In the genomic region with DNA sequence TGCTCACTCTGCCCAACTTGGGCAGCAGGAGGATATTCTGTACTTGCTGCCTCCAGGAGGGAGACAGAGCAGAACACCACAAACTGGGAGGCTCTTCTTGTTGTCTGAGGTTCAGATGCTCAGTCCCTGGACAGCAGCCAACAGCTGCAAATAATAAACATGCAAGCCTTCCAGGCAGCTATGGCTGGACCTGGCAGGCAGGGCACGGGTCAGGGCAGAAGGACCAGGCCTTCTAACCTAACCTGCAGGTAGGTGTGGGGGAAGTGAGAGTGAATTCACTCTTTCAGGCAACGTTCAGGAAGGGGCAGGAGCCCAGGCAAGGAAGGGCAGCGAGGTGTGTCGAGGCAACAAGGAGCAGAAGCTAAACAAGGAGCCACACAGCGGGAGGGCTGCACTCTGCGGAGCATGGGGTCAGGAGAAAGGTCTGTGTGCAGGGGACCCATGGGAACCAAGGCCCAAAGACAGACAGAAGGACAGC, we compare ENCODE assay signal across 10 cellular contexts. TPM values are rescaled to one million over a fixed set of nuclear protein-coding genes. Genes with fewer than 3 reads are reported as not detected.
DNase-seq lines count a peak whose midpoint lies in the region; ATAC-seq and TF ChIP-seq lines count a peak whose summit lies in the region.
"Had no signal": no experiment of that assay in that cellular context is flagged by ENCODE, and none has a peak within 500 bp of the region (broad histone marks: within the 10 kb centered on the region; RNA-seq: fewer than 3 reads in every experiment).

No MANE protein-coding gene starts in this region.

- H3K9me3 Mint-ChIP-seq in H9: no peaks in the 10 kb centered on the region
- no peaks in the 10 kb centered on the region for H3K9me3 Mint-ChIP-seq in activated CD4-positive, alpha-beta memory T cell treated with anti-CD3 and anti-CD28 coated beads for 36 hours
- H3K9me3 Mint-ChIP-seq: memory B cell had no signal

- no peak overlapping the region for H2AFZ ChIP-seq in H9 (ENCODE audit: low read length)

- no peak overlapping the region for H3K18ac ChIP-seq in H9 (ENCODE audit: insufficient read length, low read depth, low read length)

- H3K79me2 ChIP-seq in H9 (ENCODE audit: insufficient read depth, low read length): peaks cover 5% of the 10 kb centered on the region; the same call in 1 of the 2 replicates

- H3K4me1 ChIP-seq in H9 (ENCODE audit: insufficient read depth, low read length) (peaks cover 7% of the 10 kb centered on the region; the same call in 1 of the 2 replicates), transverse colon (peaks cover 12 to 34% (median 18%) of the 10 kb centered on the region in 4 donors)

- no peak overlapping the region for H2BK5ac ChIP-seq in H9 (ENCODE audit: insufficient read length, low read length)

- H3K14ac ChIP-seq in H9 (ENCODE audit: insufficient read depth, low read length): no peak overlapping the region

- no peak overlapping the region for H2BK12ac ChIP-seq in H9 (ENCODE audit: insufficient read length, low read depth, low read length)

- H3K9ac ChIP-seq in H9 (ENCODE audit: extremely low read depth, insufficient read length, low read length): no peak overlapping the region

- no peak overlapping the region for H4K91ac ChIP-seq in H9 (ENCODE audit: insufficient read length, low read depth, low read length)

- H3K4me1 Mint-ChIP-seq in H9 (peaks cover 41 to 48% of the 10 kb centered on the region in 2 experiments), T-helper 17 cell (peaks cover 13% of the 10 kb centered on the region)
- H3K4me1 Mint-ChIP-seq in activated CD4-positive, alpha-beta memory T cell treated with anti-CD3 and anti-CD28 coated beads for 36 hours (ENCODE audit: low read depth): no peaks in the 10 kb centered on the region
- H3K4me1 Mint-ChIP-seq: memory B cell had no signal

- peak; percentile 82 for DNase-seq in AG10803 (ENCODE audit: low read depth)
- DNase-seq in H9: no peak
- no peak for DNase-seq in T-helper 17 cell
- peak in 1 of 2 donors; percentile 47 for DNase-seq in left colon
- no peak for DNase-seq in activated gamma-delta T cell treated with Interleukin-2 at 50 U/mL for 16 hours
- no peak for DNase-seq in activated CD4-positive, alpha-beta memory T cell treated with anti-CD3 and anti-CD28 coated beads for 36 hours
- DNase-seq in transverse colon: no peak
- DNase-seq: stimulated activated CD4-positive, alpha-beta T cell treated with anti-CD3 and anti-CD28 coated beads, Interleukin-1b, Interleukin-23, amount 100 ng/mL, for 48 hours had no signal

- no peak overlapping the region for H3K23ac ChIP-seq in H9 (ENCODE audit: insufficient read length, low read depth, low read length)

- TF ChIP-seq POLR2A in transverse colon (IDR thresholded peaks at IDR 0.05): no peak

- no peak overlapping the region for H3T11ph ChIP-seq in H9 (ENCODE audit: low read length)

- WGBS in H9 (ENCODE audit: extremely low coverage, insufficient read length, low lambda C conversion rate): no CpG with 5 or more reads among the region's 6 CpGs
- WGBS in transverse colon (ENCODE audit: low coverage in 1 of 2), 2 donors: 58 to 60% methylated on average over 5 to 6 of the region's 6 CpGs

- H3K27me3 Mint-ChIP-seq in H9 (ENCODE audit: low read depth) (no peaks in the 10 kb centered on the region), T-helper 17 cell (no peaks in the 10 kb centered on the region)
- H3K27me3 Mint-ChIP-seq in activated CD4-positive, alpha-beta memory T cell treated with anti-CD3 and anti-CD28 coated beads for 36 hours: no peaks in the 10 kb centered on the region

- no peak overlapping the region for H3K4me3 ChIP-seq in AG10803 (ENCODE audit: low read length)
- H3K4me3 ChIP-seq in transverse colon: no peak overlapping the region

- peaks cover 5% of the 10 kb centered on the region for H3K79me1 ChIP-seq in H9 (ENCODE audit: insufficient read depth, low read depth, low read length, poor library complexity, severe bottlenecking)

- H3K9me3 ChIP-seq in H9 (ENCODE audit: control insufficient read depth, low read depth, low read length) (no peaks in the 10 kb centered on the region), T-helper 17 cell (ENCODE audit: control insufficient read depth, low read length, poor library complexity, severe bottlenecking) (no peaks in the 10 kb centered on the region), transverse colon (no peaks in the 10 kb centered on the region)

- no peak overlapping the region for H2BK15ac ChIP-seq in H9 (ENCODE audit: low read depth, low read length)

- POLR2A ChIA-PET in activated CD4-positive, alpha-beta memory T cell treated with anti-CD3 and anti-CD28 coated beads for 36 hours (lab: Charles Lee): no interaction called here

- H3K4me2 ChIP-seq in H9 (ENCODE audit: insufficient read depth, insufficient read length, low read length): no peak overlapping the region

- H3K27me3 ChIP-seq in H9 (ENCODE audit: insufficient read depth, low read length): no peaks in the 10 kb centered on the region
- H3K27me3 ChIP-seq in transverse colon: no peaks in the 10 kb centered on the region

- H3K36me3 Mint-ChIP-seq in H9 (ENCODE audit: insufficient read depth in 1 of 3, low read depth in 3 of 3) (peaks cover 7 to 16% (median 11%) of the 10 kb centered on the region in 3 experiments; a peak in 6 of 7 replicates), T-helper 17 cell (ENCODE audit: low read depth) (no peaks in the 10 kb centered on the region)
- H3K36me3 Mint-ChIP-seq in activated CD4-positive, alpha-beta memory T cell treated with anti-CD3 and anti-CD28 coated beads for 36 hours: no peaks in the 10 kb centered on the region
- H3K36me3 Mint-ChIP-seq: memory B cell had no signal

- no peak overlapping the region for H3K27ac ChIP-seq in H9 (ENCODE audit: insufficient read length, low read depth, low read length)
- H3K27ac ChIP-seq in transverse colon: peak overlapping the region in 1 of 4 donors; percentile 46

- no peak overlapping the region for H4K5ac ChIP-seq in H9 (ENCODE audit: insufficient read length, low read depth, low read length)

- no peak overlapping the region for H2AK5ac ChIP-seq in H9 (ENCODE audit: insufficient read length, low read length)

- H3K27ac Mint-ChIP-seq in H9 (peak overlapping the region; percentile 81 to 94 (median 84)), T-helper 17 cell (peak overlapping the region; percentile 57)
- H3K27ac Mint-ChIP-seq in activated CD4-positive, alpha-beta memory T cell treated with anti-CD3 and anti-CD28 coated beads for 36 hours: no peak overlapping the region
- H3K27ac Mint-ChIP-seq: memory B cell had no signal

- H2BK20ac ChIP-seq in H9 (ENCODE audit: low read depth, low read length, poor library complexity, severe bottlenecking): no peak overlapping the region

- H4K8ac ChIP-seq in H9 (replicated peaks; ENCODE audit: insufficient read length, low read depth, low read length): no peak overlapping the region

- H3K4me3 Mint-ChIP-seq in H9 (no peak overlapping the region), T-helper 17 cell (no peak overlapping the region)
- no peak overlapping the region for H3K4me3 Mint-ChIP-seq in activated CD4-positive, alpha-beta memory T cell treated with anti-CD3 and anti-CD28 coated beads for 36 hours
- H3K4me3 Mint-ChIP-seq: memory B cell had no signal

- no peak overlapping the region for H3K56ac ChIP-seq in H9 (ENCODE audit: insufficient read length, low read depth, low read length)

- no peaks in the 10 kb centered on the region for H4K20me1 ChIP-seq in H9 (ENCODE audit: control insufficient read depth, insufficient read depth, insufficient read length)

- in situ Hi-C loops in transverse colon (cut with MboI; ENCODE audit: low pct_ligation_motif_present in 1 of 4, low pct_unique_long_range_greater_than_20kb in 1 of 4, low sequenced_read_pairs in 3 of 4): loop anchor here in 1 of 4 donors (25.0 kb wide), 1 partner anchor 92 kb away; no protein-coding TSS in a partner anchor

- TF ChIP-seq CTCF in AG10803 (conservative IDR thresholded peaks at IDR 0.05; ENCODE audit: low read length) (no peak; the same call in 1 of the 2 replicates), H9 (conservative IDR thresholded peaks at IDR 0.05) (no peak), transverse colon (IDR thresholded peaks at IDR 0.05) (no peak)

- no peaks in the 10 kb centered on the region for H3K36me3 ChIP-seq in transverse colon

- CTCF ChIA-PET in activated CD4-positive, alpha-beta memory T cell treated with anti-CD3 and anti-CD28 coated beads for 36 hours (lab: Charles Lee): no interaction called here

- H2BK120ac ChIP-seq in H9 (ENCODE audit: low read depth, low read length, poor library complexity, severe bottlenecking): no peak overlapping the region

- TF ChIP-seq EP300 in transverse colon (IDR thresholded peaks at IDR 0.05; ENCODE audit: low read depth): no peak

- no peaks in the 10 kb centered on the region for H3K23me2 ChIP-seq in H9 (ENCODE audit: insufficient read length, low read depth, low read length, poor library complexity, severe bottlenecking)

- no peak overlapping the region for H3K4ac ChIP-seq in H9 (ENCODE audit: low read depth, low read length)

- ATAC-seq in T-helper 17 cell: no peak
- ATAC-seq in left colon: peak; percentile 29
- ATAC-seq in GM18867 (IDR thresholded peaks at IDR 0.05; ENCODE audit: unreplicated experiment): no peak

- intact Hi-C loops in left colon (cut with DNase I, micrococcal nuclease): no loop called here
- intact Hi-C loops in activated CD4-positive, alpha-beta memory T cell treated with anti-CD3 and anti-CD28 coated beads for 36 hours (cut with micrococcal nuclease): no loop called here
- intact Hi-C loops in transverse colon (cut with DNase I; ENCODE audit: low total_unique reads): no loop called here

RNA-seq across cellular contexts. Expression of gene NINL, which starts 31.5 kb away (rescaled TPM):
- 29.2 and 34.3 TPM in 2 replicates for total RNA-seq in H9 (2021)
- 1 to 10 TPM; 1.1 to 5.0 TPM for total RNA-seq in T-helper 17 cell
- total RNA-seq in left colon: 1 to 10 TPM; 5.0 to 5.2 TPM
- 1 to 10 TPM; 2.7 to 3.9 TPM for total RNA-seq in activated CD4-positive, alpha-beta memory T cell treated with anti-CD3 and anti-CD28 coated beads for 36 hours
- total RNA-seq in transverse colon: 1 to 10 TPM; 3.1 to 9.7 (median 5.7) TPM
